ENCODE assay signal across 9 cellular contexts in the genomic region with DNA sequence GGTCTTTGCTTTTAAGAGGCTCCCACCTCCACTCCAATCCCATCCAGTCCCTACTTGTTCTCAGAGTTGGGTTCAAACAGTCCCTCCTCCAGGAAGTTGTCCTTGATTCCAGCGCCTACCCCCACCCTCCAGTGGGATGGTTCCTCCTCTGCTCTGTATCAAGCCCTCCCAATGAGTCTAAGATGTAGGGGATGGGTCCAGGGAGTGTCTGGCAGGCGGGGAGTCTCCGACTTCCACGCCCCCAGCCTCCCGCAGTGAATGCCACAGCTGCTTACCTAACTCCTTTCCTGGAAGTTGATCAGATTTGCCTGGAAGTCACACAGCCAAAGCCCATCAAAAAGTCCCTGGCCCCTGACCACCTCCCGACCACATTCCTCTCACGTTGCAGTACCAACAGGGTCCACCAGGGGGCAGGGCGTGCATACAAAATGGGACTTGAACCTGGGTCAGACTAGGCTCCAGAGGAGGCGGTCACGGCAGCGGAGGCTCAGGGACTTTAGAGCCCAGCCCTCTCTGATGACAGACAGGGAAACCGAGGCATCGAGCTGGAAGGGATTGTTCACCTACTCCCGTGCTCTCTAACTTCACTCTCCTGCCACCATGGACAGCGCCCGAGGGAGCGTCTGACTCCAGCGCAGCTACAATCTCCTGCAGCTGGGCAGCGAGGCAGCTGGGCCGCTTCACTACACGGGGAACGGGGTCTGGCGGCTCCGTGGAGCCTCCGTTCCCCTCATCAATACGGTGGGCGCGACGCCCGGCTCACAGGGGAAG. TPM values are rescaled to one million over a fixed set of nuclear protein-coding genes. Genes with fewer than 3 reads are reported as not detected.
DNase-seq lines count a peak whose midpoint lies in the region; ATAC-seq and TF ChIP-seq lines count a peak whose summit lies in the region.
"Had no signal": no experiment of that assay in that cellular context is flagged by ENCODE, and none has a peak within 500 bp of the region (broad histone marks: within the 10 kb centered on the region; RNA-seq: fewer than 3 reads in every experiment).

No MANE protein-coding gene starts in this region.

- H3K4me2 ChIP-seq in mesenchymal stem cell (ENCODE audit: low read length, poor library complexity, severe bottlenecking): no peak overlapping the region

- H3K18ac ChIP-seq in mesenchymal stem cell (ENCODE audit: low read depth in 1 of 2, low read length in 2 of 2): no peak overlapping the region

- H3K9ac ChIP-seq in endodermal cell (ENCODE audit: extremely low read depth, low read length, poor library complexity, severe bottlenecking) (no peak overlapping the region), mesenchymal stem cell (ENCODE audit: low read length) (no peak overlapping the region)

- H3K4ac ChIP-seq in mesenchymal stem cell (ENCODE audit: low read depth in 1 of 2, low read length in 2 of 2): no peak overlapping the region

- no peaks in the 10 kb centered on the region for H3K27me3 ChIP-seq in CD8-positive, alpha-beta T cell (ENCODE audit: insufficient read depth, low read length)
- no peaks in the 10 kb centered on the region for H3K27me3 ChIP-seq in endodermal cell (ENCODE audit: control insufficient read depth, insufficient read depth, low read length, poor library complexity, severe bottlenecking)
- H3K27me3 ChIP-seq in mesenchymal stem cell (ENCODE audit: control insufficient read depth in 1 of 2, insufficient read depth in 1 of 2, low read length in 2 of 2): peaks cover 16 to 52% of the 10 kb centered on the region in 2 experiments

- no peak overlapping the region for H3K27ac Mint-ChIP-seq in CD8-positive, alpha-beta T cell
- H3K27ac Mint-ChIP-seq in endodermal cell: no peak overlapping the region

- H3K27ac ChIP-seq in CD8-positive, alpha-beta T cell (ENCODE audit: low read depth, low read length): no peak overlapping the region
- H3K27ac ChIP-seq in endodermal cell (ENCODE audit: low read depth, low read length): no peak overlapping the region
- no peak overlapping the region for H3K27ac ChIP-seq in mesenchymal stem cell (ENCODE audit: low read length, poor library complexity, severe bottlenecking)
- H3K27ac ChIP-seq: SK-N-MC had no signal

- POLR2A ChIA-PET in CD8-positive, alpha-beta T cell (lab: Charles Lee): no interaction called here
- POLR2A ChIA-PET in HEK293T (lab: Yijun Ruan, JAX): no interaction called here

- no peak overlapping the region for H2BK5ac ChIP-seq in mesenchymal stem cell (ENCODE audit: low read depth, low read length, poor library complexity, severe bottlenecking)

- peak; percentile 28 to 78 (median 55) for DNase-seq in CD8-positive, alpha-beta T cell
- peak; percentile 87 for DNase-seq in HEK293T (ENCODE audit: extremely low spot score)
- DNase-seq in NCI-H748 (lab: John Stamatoyannopoulos, UW; ENCODE audit: unreplicated experiment): peak; percentile 70
- peak; percentile 94 for DNase-seq in activated CD8-positive, alpha-beta memory T cell treated with anti-CD3 and anti-CD28 coated beads for 24 hours
- peak; percentile 97 for DNase-seq in endodermal cell
- DNase-seq in mesenchymal stem cell: peak; percentile 70
- DNase-seq in stimulated activated CD8-positive, alpha-beta memory T cell treated with anti-CD3 and anti-CD28 coated beads, Interleukin-15, amount 100 ng/mL, for 4 hours (ENCODE audit: low read depth in 2 of 2): peak; percentile 23 to 31
- DNase-seq in NCI-H187 treated with DMSO at 0.1 percent for 48 hours (lab: John Stamatoyannopoulos, UW): no peak

- no peak overlapping the region for H2BK15ac ChIP-seq in mesenchymal stem cell (ENCODE audit: low read depth, poor library complexity, severe bottlenecking)

- H3K36me3 ChIP-seq in CD8-positive, alpha-beta T cell (ENCODE audit: insufficient read depth, low read length): no peaks in the 10 kb centered on the region
- H3K36me3 ChIP-seq in endodermal cell (ENCODE audit: control insufficient read depth, insufficient read depth, low read length): no peaks in the 10 kb centered on the region
- no peaks in the 10 kb centered on the region for H3K36me3 ChIP-seq in mesenchymal stem cell (ENCODE audit: control insufficient read depth in 1 of 2, insufficient read depth in 2 of 2, low read depth in 1 of 2, low read length in 2 of 2)

- no peak overlapping the region for H2BK120ac ChIP-seq in mesenchymal stem cell (ENCODE audit: low read depth, low read length)

- no peak overlapping the region for H2BK12ac ChIP-seq in mesenchymal stem cell (ENCODE audit: low read length in 2 of 2)

- no peak overlapping the region for H3K14ac ChIP-seq in mesenchymal stem cell (ENCODE audit: low read length in 2 of 2)

- H3K4me3 Mint-ChIP-seq in CD8-positive, alpha-beta T cell: no peak overlapping the region
- H3K4me3 Mint-ChIP-seq in endodermal cell: peak overlapping the region; percentile 23

- H3K9me3 ChIP-seq in CD8-positive, alpha-beta T cell (ENCODE audit: low read length): no peaks in the 10 kb centered on the region
- H3K9me3 ChIP-seq in endodermal cell (ENCODE audit: control insufficient read depth, low read length): no peaks in the 10 kb centered on the region
- H3K9me3 ChIP-seq in mesenchymal stem cell (ENCODE audit: control insufficient read depth, low read length): no peaks in the 10 kb centered on the region

- H3K23ac ChIP-seq in mesenchymal stem cell (ENCODE audit: low read length in 2 of 2): no peak overlapping the region

- no peak overlapping the region for H4K91ac ChIP-seq in mesenchymal stem cell (ENCODE audit: low read length)

- CTCF ChIA-PET in CD8-positive, alpha-beta T cell (lab: Charles Lee): interaction anchor here (0.6 to 4.2 kb wide), 18 partner anchors 11 to 543 kb away, joined by 3 to 43 read pairs (median 4); no protein-coding TSS in a partner anchor
- CTCF ChIA-PET in HEK293T (lab: Yijun Ruan, JAX): interaction anchor here (0.5 to 1.7 kb wide), 6 partner anchors 11 to 775 kb away, joined by 3 to 7 read pairs (median 3); no protein-coding TSS in a partner anchor

- H3K9me3 Mint-ChIP-seq in CD8-positive, alpha-beta T cell: no peaks in the 10 kb centered on the region
- no peaks in the 10 kb centered on the region for H3K9me3 Mint-ChIP-seq in endodermal cell

- H3K27me3 Mint-ChIP-seq in CD8-positive, alpha-beta T cell (ENCODE audit: low read depth): peaks cover 12% of the 10 kb centered on the region
- peaks cover 11% of the 10 kb centered on the region for H3K27me3 Mint-ChIP-seq in endodermal cell (ENCODE audit: insufficient read depth)

- H4K8ac ChIP-seq in mesenchymal stem cell (ENCODE audit: low read length): no peak overlapping the region

- 32 to 35% methylated on average over 18 to 30 of the region's 30 CpGs for WGBS in endodermal cell (ENCODE audit: insufficient coverage in 1 of 2, insufficient read length in 1 of 2), 2 experiments
- WGBS in mesenchymal stem cell: 7% methylated on average over 29 of the region's 30 CpGs

- no peaks in the 10 kb centered on the region for H3K4me1 ChIP-seq in CD8-positive, alpha-beta T cell (ENCODE audit: insufficient read depth, low read length)
- H3K4me1 ChIP-seq in endodermal cell (ENCODE audit: control insufficient read depth, insufficient read depth, low read length): peaks cover 13% of the 10 kb centered on the region
- H3K4me1 ChIP-seq in mesenchymal stem cell (ENCODE audit: control insufficient read depth, insufficient read depth, low read depth, low read length): peaks cover 13% of the 10 kb centered on the region

- H3K4me1 Mint-ChIP-seq in CD8-positive, alpha-beta T cell (ENCODE audit: low read depth): peaks cover 4% of the 10 kb centered on the region
- peaks cover 28% of the 10 kb centered on the region for H3K4me1 Mint-ChIP-seq in endodermal cell

- peak; percentile 98 for TF ChIP-seq CTCF in CD8-positive, alpha-beta T cell (IDR thresholded peaks at IDR 0.05)
- peak; percentile 99 for TF ChIP-seq CTCF in endodermal cell (conservative IDR thresholded peaks at IDR 0.05)

- H2AK5ac ChIP-seq in mesenchymal stem cell (ENCODE audit: low read length, severe bottlenecking): no peak overlapping the region

- intact Hi-C loops in CD8-positive, alpha-beta T cell (cut with DNase I, micrococcal nuclease): loop anchor here (1.0 kb wide), 2 partner anchors 12 to 228 kb away; no protein-coding TSS in a partner anchor

- peak; percentile 77 for ATAC-seq in CD8-positive, alpha-beta T cell

- H3K36me3 Mint-ChIP-seq in CD8-positive, alpha-beta T cell: no peaks in the 10 kb centered on the region
- H3K36me3 Mint-ChIP-seq in endodermal cell (ENCODE audit: low read depth): no peaks in the 10 kb centered on the region

- H2AFZ ChIP-seq in mesenchymal stem cell (ENCODE audit: low read depth, low read length): no peak overlapping the region

- no peaks in the 10 kb centered on the region for H3K79me1 ChIP-seq in mesenchymal stem cell (replicated peaks; ENCODE audit: low read length, poor library complexity, severe bottlenecking)

- H3K4me3 ChIP-seq in CD8-positive, alpha-beta T cell (ENCODE audit: low read depth, low read length): no peak overlapping the region
- no peak overlapping the region for H3K4me3 ChIP-seq in endodermal cell (ENCODE audit: low read length)
- H3K4me3 ChIP-seq in mesenchymal stem cell (ENCODE audit: insufficient read depth in 1 of 2, low read depth in 1 of 2, low read length in 2 of 2): no peak overlapping the region
- H3K4me3 ChIP-seq: SK-N-MC had no signal

TF ChIP-seq in HEK293T, 16 proteins besides CTCF, POLR2A, EP300 and RAD21:
- no peak for TF ChIP-seq TARDBP (IDR thresholded peaks at IDR 0.05)
- no peak for TF ChIP-seq FOXA1 (IDR thresholded peaks at IDR 0.05)
- no peak for TF ChIP-seq HDGF (IDR thresholded peaks at IDR 0.05; ENCODE audit: borderline replicate concordance)
- no peak for TF ChIP-seq BHLHE40 (IDR thresholded peaks at IDR 0.05; ENCODE audit: borderline replicate concordance)
- no peak for TF ChIP-seq ZNF384 (IDR thresholded peaks at IDR 0.05)
- TF ChIP-seq SP1 (IDR thresholded peaks at IDR 0.05): no peak
- TF ChIP-seq, protein P1, sequence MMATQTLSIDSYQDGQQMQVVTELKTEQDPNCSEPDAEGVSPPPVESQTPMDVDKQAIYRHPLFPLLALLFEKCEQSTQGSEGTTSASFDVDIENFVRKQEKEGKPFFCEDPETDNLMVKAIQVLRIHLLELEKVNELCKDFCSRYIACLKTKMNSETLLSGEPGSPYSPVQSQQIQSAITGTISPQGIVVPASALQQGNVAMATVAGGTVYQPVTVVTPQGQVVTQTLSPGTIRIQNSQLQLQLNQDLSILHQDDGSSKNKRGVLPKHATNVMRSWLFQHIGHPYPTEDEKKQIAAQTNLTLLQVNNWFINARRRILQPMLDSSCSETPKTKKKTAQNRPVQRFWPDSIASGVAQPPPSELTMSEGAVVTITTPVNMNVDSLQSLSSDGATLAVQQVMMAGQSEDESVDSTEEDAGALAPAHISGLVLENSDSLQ (IDR thresholded peaks at IDR 0.05): no peak
- TF ChIP-seq ELF4 (IDR thresholded peaks at IDR 0.05): no peak
- TF ChIP-seq FOXK2 (IDR thresholded peaks at IDR 0.05): no peak
- TF ChIP-seq SUZ12 (IDR thresholded peaks at IDR 0.05): no peak
- TF ChIP-seq ARNT (IDR thresholded peaks at IDR 0.05): no peak
- no peak for TF ChIP-seq FOXM1 (IDR thresholded peaks at IDR 0.05; ENCODE audit: borderline replicate concordance)

RNA-seq across cellular contexts. Expression of a gene that starts 25.0 kb away (rescaled TPM):
- 1 to 10 TPM; 3.5 to 4.5 TPM for total RNA-seq in CD8-positive, alpha-beta T cell
- total RNA-seq in endodermal cell: 10 to 100 TPM; 25.9 to 31.9 TPM
- polyA plus RNA-seq in endodermal cell (2013, experiment 1 of 2): 6.3 TPM
- 7.5 TPM for polyA plus RNA-seq in endodermal cell (2013, experiment 2 of 2)
- 4.8 TPM for polyA plus RNA-seq in mesenchymal stem cell (2013, experiment 1 of 2)
- 4.8 TPM for polyA plus RNA-seq in mesenchymal stem cell (2013, experiment 2 of 2)

Comparison
In these comparisons a context has a peak if more than half of its experiments do, and no peak if none do; other contexts are left out.
1. RNA of a gene that starts 25.0 kb away (total RNA-seq): 25.9 to 31.9 TPM in endodermal cell; 3.5 to 4.5 TPM in CD8-positive, alpha-beta T cell; every median in the first group is over 4 times any median in the second.